ENCODE assay signal across 1 cellular context in genomic region chr3:45124379-45124778, GRCh38.
TF ChIP-seq lines count a peak whose summit lies in the region.

No MANE protein-coding gene starts in this region.

TF ChIP-seq in IMR-90, 13 proteins besides CTCF, POLR2A, EP300 and RAD21 (continued from another document):
- TF ChIP-seq MAZ (IDR thresholded peaks at IDR 0.05; ENCODE audit: borderline replicate concordance, low read depth, low read length) (no peak), USF2 (IDR thresholded peaks at IDR 0.05; ENCODE audit: low read depth, low read length) (no peak), FOS (IDR thresholded peaks at IDR 0.05; ENCODE audit: low read depth, low read length) (peak; percentile 21; the same call in 1 of the 2 replicates), CHD1 (IDR thresholded peaks at IDR 0.05; ENCODE audit: low read depth, low read length) (no peak), MXI1 (IDR thresholded peaks at IDR 0.05; ENCODE audit: borderline replicate concordance, low read depth, low read length) (no peak), RFX5 (IDR thresholded peaks at IDR 0.05; ENCODE audit: low read depth, low read length) (no peak), ELK1 (IDR thresholded peaks at IDR 0.05; ENCODE audit: borderline replicate concordance, low read depth, low read length) (no peak), CEBPB (IDR thresholded peaks at IDR 0.05; ENCODE audit: low read depth, low read length) (peak; percentile 12; the same call in 1 of the 2 replicates), SMC3 (IDR thresholded peaks at IDR 0.05; ENCODE audit: low read depth, low read length) (no peak), RCOR1 (IDR thresholded peaks at IDR 0.05; ENCODE audit: insufficient replicate concordance, low read length) (peak; percentile 97), NFE2L2 (IDR thresholded peaks at IDR 0.05; ENCODE audit: low read depth, low read length) (peak; percentile 20; the same call in 1 of the 2 replicates)
